In the genomic region with DNA sequence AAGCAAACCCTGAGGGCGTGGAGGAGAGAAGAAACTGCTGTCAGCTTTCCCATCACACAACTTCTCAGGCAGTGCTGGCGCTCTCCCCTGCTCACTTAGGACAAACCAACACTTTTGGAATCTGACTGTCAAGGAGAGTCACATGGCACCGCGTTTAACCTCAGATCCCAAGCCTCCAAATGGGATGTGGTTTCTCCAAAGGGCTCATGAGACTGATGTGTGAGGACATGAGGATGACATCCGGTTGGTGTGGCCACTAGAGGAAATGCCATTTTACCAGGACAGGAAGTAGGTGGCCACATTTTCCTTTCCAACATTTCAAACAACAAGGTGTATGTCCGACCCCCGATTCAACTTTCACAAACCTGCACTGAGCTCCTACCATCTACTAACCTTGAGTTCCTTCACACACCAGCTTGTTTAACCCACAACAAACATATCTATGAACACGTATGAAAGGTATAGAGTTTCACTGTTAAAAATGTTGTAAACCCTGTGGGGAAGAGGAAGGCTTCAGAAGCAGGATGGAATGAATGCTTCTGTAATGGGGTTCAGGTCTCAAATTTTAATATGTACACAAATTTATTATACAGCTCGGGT, we compare ENCODE assay signal across 1 cellular context.
A peak's percentile ranks its signal among the peaks of the same experiment; 100 is the strongest.
TF ChIP-seq lines count a peak whose summit lies in the region.

No MANE protein-coding gene starts in this region.

TF ChIP-seq in GM12878, 131 proteins besides CTCF, POLR2A, EP300 and RAD21:
- TF ChIP-seq RUNX3 (IDR thresholded peaks at IDR 0.05; ENCODE audit: low read length) = peak; percentile 22; the same call in 1 of the 2 replicates
- TF ChIP-seq, protein P1, sequence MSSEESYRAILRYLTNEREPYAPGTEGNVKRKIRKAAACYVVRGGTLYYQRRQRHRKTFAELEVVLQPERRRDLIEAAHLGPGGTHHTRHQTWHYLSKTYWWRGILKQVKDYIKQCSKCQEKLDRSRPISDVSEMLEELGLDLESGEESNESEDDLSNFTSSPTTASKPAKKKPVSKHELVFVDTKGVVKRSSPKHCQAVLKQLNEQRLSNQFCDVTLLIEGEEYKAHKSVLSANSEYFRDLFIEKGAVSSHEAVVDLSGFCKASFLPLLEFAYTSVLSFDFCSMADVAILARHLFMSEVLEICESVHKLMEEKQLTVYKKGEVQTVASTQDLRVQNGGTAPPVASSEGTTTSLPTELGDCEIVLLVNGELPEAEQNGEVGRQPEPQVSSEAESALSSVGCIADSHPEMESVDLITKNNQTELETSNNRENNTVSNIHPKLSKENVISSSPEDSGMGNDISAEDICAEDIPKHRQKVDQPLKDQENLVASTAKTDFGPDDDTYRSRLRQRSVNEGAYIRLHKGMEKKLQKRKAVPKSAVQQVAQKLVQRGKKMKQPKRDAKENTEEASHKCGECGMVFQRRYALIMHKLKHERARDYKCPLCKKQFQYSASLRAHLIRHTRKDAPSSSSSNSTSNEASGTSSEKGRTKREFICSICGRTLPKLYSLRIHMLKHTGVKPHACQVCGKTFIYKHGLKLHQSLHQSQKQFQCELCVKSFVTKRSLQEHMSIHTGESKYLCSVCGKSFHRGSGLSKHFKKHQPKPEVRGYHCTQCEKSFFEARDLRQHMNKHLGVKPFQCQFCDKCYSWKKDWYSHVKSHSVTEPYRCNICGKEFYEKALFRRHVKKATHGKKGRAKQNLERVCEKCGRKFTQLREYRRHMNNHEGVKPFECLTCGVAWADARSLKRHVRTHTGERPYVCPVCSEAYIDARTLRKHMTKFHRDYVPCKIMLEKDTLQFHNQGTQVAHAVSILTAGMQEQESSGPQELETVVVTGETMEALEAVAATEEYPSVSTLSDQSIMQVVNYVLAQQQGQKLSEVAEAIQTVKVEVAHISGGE (CRISPR knock-in tag; IDR thresholded peaks at IDR 0.05) = no peak
